6 cellular contexts compared by ENCODE assay signal in the genomic region with DNA sequence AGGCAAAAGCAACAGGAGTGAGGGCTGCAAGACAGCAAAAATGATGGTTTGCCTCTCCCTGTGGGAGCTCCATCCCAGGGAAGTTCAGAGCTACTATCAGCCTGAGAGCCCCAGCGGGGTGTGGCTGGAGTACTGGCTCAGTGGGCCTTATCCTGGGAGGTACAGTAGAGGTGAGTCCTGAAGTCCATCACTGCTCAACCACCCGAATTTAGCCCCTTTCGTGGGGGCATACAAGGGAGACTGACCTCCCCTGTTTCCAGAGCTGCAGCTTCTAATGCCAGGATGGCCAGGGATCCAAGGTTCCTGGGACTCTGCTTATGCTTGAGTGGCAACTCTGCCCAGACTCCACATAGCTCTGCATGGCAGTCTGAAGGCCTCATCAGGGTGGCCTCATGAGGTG.
"Had no signal": no experiment of that assay in that cellular context is flagged by ENCODE, and none has a peak within 500 bp of the region (broad histone marks: within the 10 kb centered on the region; RNA-seq: fewer than 3 reads in every experiment).

No MANE protein-coding gene starts in this region.

- H3K27ac Mint-ChIP-seq: GM23338, H9, IgD-negative memory B cell had no signal

- DNase-seq: H9, HCEC 1CT had no signal

- H3K4me3 Mint-ChIP-seq: GM23338, H9, IgD-negative memory B cell had no signal

- ATAC-seq: GM23338, HepG2 had no signal

- H3K4me3 ChIP-seq: GM23338 had no signal

- H2AFZ ChIP-seq: GM23338 had no signal

- H3K4me1 Mint-ChIP-seq: GM23338, IgD-negative memory B cell had no signal

- H3K36me3 Mint-ChIP-seq: IgD-negative memory B cell had no signal

- H3K4me2 ChIP-seq: GM23338 had no signal

- H3K27ac ChIP-seq: HL-60 had no signal
